8 cellular contexts compared by ENCODE assay signal in the genomic region with DNA sequence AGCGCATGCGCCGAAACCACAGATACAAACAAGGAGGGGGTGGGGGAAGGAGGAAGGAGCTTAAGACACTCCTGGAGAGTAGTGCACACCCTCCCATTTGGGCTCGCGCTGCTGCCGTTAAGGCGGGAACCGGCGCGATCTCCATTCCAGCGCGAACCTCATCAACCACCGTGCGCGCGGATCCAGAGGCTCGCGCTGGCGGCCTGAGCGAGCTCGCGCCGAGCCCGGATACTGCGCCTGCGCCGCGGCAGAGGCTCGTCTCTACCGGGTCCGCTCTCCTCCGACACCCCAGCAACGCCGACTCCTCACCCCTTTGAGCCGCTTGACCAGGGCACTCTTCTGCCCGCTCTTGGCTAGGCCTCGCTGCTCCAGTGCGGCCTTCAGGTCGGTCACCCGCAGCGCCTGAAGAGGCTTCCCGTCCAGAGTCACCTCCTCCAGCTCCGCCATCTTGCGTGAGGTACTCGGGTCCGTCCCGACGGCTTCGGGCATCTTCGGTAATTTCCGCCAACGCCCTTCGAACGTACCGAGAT. TPM values are rescaled to one million over a fixed set of nuclear protein-coding genes. Genes with fewer than 3 reads are reported as not detected.
DNase-seq lines count a peak whose midpoint lies in the region; ATAC-seq and TF ChIP-seq lines count a peak whose summit lies in the region.

A gene with protein sequence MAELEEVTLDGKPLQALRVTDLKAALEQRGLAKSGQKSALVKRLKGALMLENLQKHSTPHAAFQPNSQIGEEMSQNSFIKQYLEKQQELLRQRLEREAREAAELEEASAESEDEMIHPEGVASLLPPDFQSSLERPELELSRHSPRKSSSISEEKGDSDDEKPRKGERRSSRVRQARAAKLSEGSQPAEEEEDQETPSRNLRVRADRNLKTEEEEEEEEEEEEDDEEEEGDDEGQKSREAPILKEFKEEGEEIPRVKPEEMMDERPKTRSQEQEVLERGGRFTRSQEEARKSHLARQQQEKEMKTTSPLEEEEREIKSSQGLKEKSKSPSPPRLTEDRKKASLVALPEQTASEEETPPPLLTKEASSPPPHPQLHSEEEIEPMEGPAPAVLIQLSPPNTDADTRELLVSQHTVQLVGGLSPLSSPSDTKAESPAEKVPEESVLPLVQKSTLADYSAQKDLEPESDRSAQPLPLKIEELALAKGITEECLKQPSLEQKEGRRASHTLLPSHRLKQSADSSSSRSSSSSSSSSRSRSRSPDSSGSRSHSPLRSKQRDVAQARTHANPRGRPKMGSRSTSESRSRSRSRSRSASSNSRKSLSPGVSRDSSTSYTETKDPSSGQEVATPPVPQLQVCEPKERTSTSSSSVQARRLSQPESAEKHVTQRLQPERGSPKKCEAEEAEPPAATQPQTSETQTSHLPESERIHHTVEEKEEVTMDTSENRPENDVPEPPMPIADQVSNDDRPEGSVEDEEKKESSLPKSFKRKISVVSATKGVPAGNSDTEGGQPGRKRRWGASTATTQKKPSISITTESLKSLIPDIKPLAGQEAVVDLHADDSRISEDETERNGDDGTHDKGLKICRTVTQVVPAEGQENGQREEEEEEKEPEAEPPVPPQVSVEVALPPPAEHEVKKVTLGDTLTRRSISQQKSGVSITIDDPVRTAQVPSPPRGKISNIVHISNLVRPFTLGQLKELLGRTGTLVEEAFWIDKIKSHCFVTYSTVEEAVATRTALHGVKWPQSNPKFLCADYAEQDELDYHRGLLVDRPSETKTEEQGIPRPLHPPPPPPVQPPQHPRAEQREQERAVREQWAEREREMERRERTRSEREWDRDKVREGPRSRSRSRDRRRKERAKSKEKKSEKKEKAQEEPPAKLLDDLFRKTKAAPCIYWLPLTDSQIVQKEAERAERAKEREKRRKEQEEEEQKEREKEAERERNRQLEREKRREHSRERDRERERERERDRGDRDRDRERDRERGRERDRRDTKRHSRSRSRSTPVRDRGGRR (minus strand): TSS at position 471 of the 530 bp plus-strand sequence. CDS start 24 bp downstream, at position 447.

- H3K9me3 ChIP-seq in psoas muscle = no peaks in the 10 kb centered on the region

- H3K27me3 ChIP-seq in psoas muscle (ENCODE audit: insufficient read depth in 3 of 3, low read length in 2 of 3) = no peaks in the 10 kb centered on the region

- no peak for TF ChIP-seq RAD21 in Ishikawa (IDR thresholded peaks at IDR 0.05; ENCODE audit: low read depth)

- DNase-seq in Calu3 (peak; percentile 67), head of caudate nucleus (peak in 41 of 42 donors; percentile 51 to 99 (median 75)), psoas muscle (no peak), SIG-M5 treated with dmso at 0.1 percent for 504 hours (lab: John Stamatoyannopoulos, UW; ENCODE audit: unreplicated experiment) (no peak), NCI-H1694 treated with DMSO at 0.1 percent for 48 hours (lab: John Stamatoyannopoulos, UW) (no peak)
- DNase-seq in activated T-helper 1 cell treated with anti-CD3 and anti-CD28 coated beads, Interleukin-12 subunit alpha, Interleukin-12 subunit beta, Interleukin-2, Interleukin-4 antibody, amounts not matched to agents 30 ng/mL and 10 ng/mL and 1 ng/mL, durations not matched to agents 14 hours and 24 hours and 36 hours (ENCODE audit: low spot score) = no peak

- no TSS peak for BruUV-seq in Calu3 (replicated peaks; lab: Mats Ljungman, UMichigan)

- ATAC-seq in GM21576 (IDR thresholded peaks at IDR 0.05; ENCODE audit: unreplicated experiment) (peak; percentile 25), psoas muscle (peak; percentile 59 to 76 (median 61))

- WGBS in psoas muscle, 3 donors = 0% methylated on average over 46 to 55 of the region's 55 CpGs

- no peak for TF ChIP-seq EP300 in Ishikawa (IDR thresholded peaks at IDR 0.05; ENCODE audit: borderline replicate concordance)

- TF ChIP-seq CTCF in Calu3 (IDR thresholded peaks at IDR 0.05; ENCODE audit: unreplicated experiment) (no peak), psoas muscle (IDR thresholded peaks at IDR 0.05) (no peak)

- H3K9me3 Mint-ChIP-seq in Calu3 (ENCODE audit: low read depth, unreplicated experiment) = no peaks in the 10 kb centered on the region
- H3K9me3 Mint-ChIP-seq in activated T-helper 1 cell treated with anti-CD3 and anti-CD28 coated beads, Interleukin-12 subunit alpha, Interleukin-12 subunit beta, Interleukin-2, Interleukin-4 antibody, amounts not matched to agents 30 ng/mL and 10 ng/mL and 1 ng/mL, durations not matched to agents 14 hours and 24 hours and 36 hours = no peaks in the 10 kb centered on the region

- H3K4me1 ChIP-seq in psoas muscle = peaks cover 30% of the 10 kb centered on the region

- intact Hi-C loops in Calu3 (cut with micrococcal nuclease; ENCODE audit: unreplicated experiment) = no loop called here
- intact Hi-C loops in activated T-helper 1 cell treated with anti-CD3 and anti-CD28 coated beads, Interleukin-12 subunit alpha, Interleukin-12 subunit beta, Interleukin-2, Interleukin-4 antibody, amounts not matched to agents 30 ng/mL and 10 ng/mL and 1 ng/mL, durations not matched to agents 14 hours and 24 hours and 36 hours (cut with micrococcal nuclease) = loop anchor here (1.0 to 10.0 kb wide), 17 partner anchors 23 to 1824 kb away; partner anchors contain the start of genes CDH24, DAD1, GMPR2 and HAUS4
- intact Hi-C loops in head of caudate nucleus (cut with DNase I) = loop anchor here (10.0 kb wide), 1 partner anchor 210 kb away; the partner anchor contains the start of genes BCL2L2 and PPP1R3E
- intact Hi-C loops in psoas muscle (cut with DNase I) = no loop called here

- H3K4me3 ChIP-seq in psoas muscle = peak within 1 kb of the TSS; percentile 97

- H3K36me3 ChIP-seq in psoas muscle (ENCODE audit: insufficient read depth in 1 of 2, low read depth in 1 of 2) = peaks cover 12 to 64% of the 10 kb centered on the region in 2 donors

- H3K27me3 Mint-ChIP-seq in Calu3 (ENCODE audit: unreplicated experiment) = no peaks in the 10 kb centered on the region
- no peaks in the 10 kb centered on the region for H3K27me3 Mint-ChIP-seq in activated T-helper 1 cell treated with anti-CD3 and anti-CD28 coated beads, Interleukin-12 subunit alpha, Interleukin-12 subunit beta, Interleukin-2, Interleukin-4 antibody, amounts not matched to agents 30 ng/mL and 10 ng/mL and 1 ng/mL, durations not matched to agents 14 hours and 24 hours and 36 hours (ENCODE audit: insufficient read depth)

- CTCF ChIA-PET in Calu3 (lab: Charles Lee) = interaction anchor here (0.6 to 3.0 kb wide), 10 partner anchors 14 to 350 kb away, joined by 3 to 25 read pairs (median 7); partner anchors contain the start of gene PABPN1

- H3K36me3 Mint-ChIP-seq in Calu3 (ENCODE audit: insufficient read depth, unreplicated experiment) = peaks cover 13% of the 10 kb centered on the region
- peaks cover 41% of the 10 kb centered on the region for H3K36me3 Mint-ChIP-seq in activated T-helper 1 cell treated with anti-CD3 and anti-CD28 coated beads, Interleukin-12 subunit alpha, Interleukin-12 subunit beta, Interleukin-2, Interleukin-4 antibody, amounts not matched to agents 30 ng/mL and 10 ng/mL and 1 ng/mL, durations not matched to agents 14 hours and 24 hours and 36 hours (ENCODE audit: low read depth)

- no peak within 1 kb of the TSS for H3K27ac Mint-ChIP-seq in Calu3 (ENCODE audit: unreplicated experiment)
- H3K27ac Mint-ChIP-seq in activated T-helper 1 cell treated with anti-CD3 and anti-CD28 coated beads, Interleukin-12 subunit alpha, Interleukin-12 subunit beta, Interleukin-2, Interleukin-4 antibody, amounts not matched to agents 30 ng/mL and 10 ng/mL and 1 ng/mL, durations not matched to agents 14 hours and 24 hours and 36 hours = no peak within 1 kb of the TSS

- H3K4me1 Mint-ChIP-seq in Calu3 (ENCODE audit: low read depth, unreplicated experiment) = peaks cover 9% of the 10 kb centered on the region
- peaks cover 15% of the 10 kb centered on the region for H3K4me1 Mint-ChIP-seq in activated T-helper 1 cell treated with anti-CD3 and anti-CD28 coated beads, Interleukin-12 subunit alpha, Interleukin-12 subunit beta, Interleukin-2, Interleukin-4 antibody, amounts not matched to agents 30 ng/mL and 10 ng/mL and 1 ng/mL, durations not matched to agents 14 hours and 24 hours and 36 hours (ENCODE audit: low read depth)

- peak within 1 kb of the TSS; percentile 99 for H3K27ac ChIP-seq in psoas muscle

- no peak within 1 kb of the TSS for H3K4me3 Mint-ChIP-seq in Calu3 (ENCODE audit: low read depth, unreplicated experiment)
- H3K4me3 Mint-ChIP-seq in activated T-helper 1 cell treated with anti-CD3 and anti-CD28 coated beads, Interleukin-12 subunit alpha, Interleukin-12 subunit beta, Interleukin-2, Interleukin-4 antibody, amounts not matched to agents 30 ng/mL and 10 ng/mL and 1 ng/mL, durations not matched to agents 14 hours and 24 hours and 36 hours = no peak within 1 kb of the TSS

TF ChIP-seq in Ishikawa, 13 proteins besides CTCF, POLR2A, EP300 and RAD21 (continues in another document):
- no peak for TF ChIP-seq ZBTB7A (IDR thresholded peaks at IDR 0.05; ENCODE audit: low read depth)
- TF ChIP-seq FOXM1 (IDR thresholded peaks at IDR 0.05; ENCODE audit: borderline replicate concordance, low read depth) = no peak
- TF ChIP-seq, protein P1, sequence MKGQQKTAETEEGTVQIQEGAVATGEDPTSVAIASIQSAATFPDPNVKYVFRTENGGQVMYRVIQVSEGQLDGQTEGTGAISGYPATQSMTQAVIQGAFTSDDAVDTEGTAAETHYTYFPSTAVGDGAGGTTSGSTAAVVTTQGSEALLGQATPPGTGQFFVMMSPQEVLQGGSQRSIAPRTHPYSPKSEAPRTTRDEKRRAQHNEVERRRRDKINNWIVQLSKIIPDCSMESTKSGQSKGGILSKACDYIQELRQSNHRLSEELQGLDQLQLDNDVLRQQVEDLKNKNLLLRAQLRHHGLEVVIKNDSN (IDR thresholded peaks at IDR 0.05) = no peak
- peak; percentile 91 for TF ChIP-seq TAF1 (IDR thresholded peaks at IDR 0.05; ENCODE audit: low read depth)
- no peak for TF ChIP-seq TEAD4 (IDR thresholded peaks at IDR 0.05)
- TF ChIP-seq MAX (IDR thresholded peaks at IDR 0.05) = peak; percentile 50

RNA-seq across cellular contexts. Expression of the gene that starts here (rescaled TPM):
- total RNA-seq in Calu3 (2022) = 181 and 191 TPM in 2 replicates
- total RNA-seq in activated T-helper 1 cell treated with anti-CD3 and anti-CD28 coated beads, Interleukin-12 subunit alpha, Interleukin-12 subunit beta, Interleukin-2, Interleukin-4 antibody, amounts not matched to agents 30 ng/mL and 10 ng/mL and 1 ng/mL, durations not matched to agents 14 hours and 24 hours and 36 hours = 221 and 225 TPM in 2 replicates
- 10 to 100 TPM; 75.3 to 83.2 (median 82.2) TPM for total RNA-seq in psoas muscle
- polyA plus RNA-seq in psoas muscle = 10 to 100 TPM; 45.2 to 57.6 (median 53.5) TPM

Comparison
In these comparisons a context has a peak if more than half of its experiments do, and no peak if none do; other contexts are left out.
1. DNase-seq: peak in Calu3 (single experiment) and head of caudate nucleus (41 of 42); none in activated T-helper 1 cell treated with anti-CD3 and anti-CD28 coated beads, Interleukin-12 subunit alpha, Interleukin-12 subunit beta, Interleukin-2, Interleukin-4 antibody, amounts not matched to agents 30 ng/mL and 10 ng/mL and 1 ng/mL, durations not matched to agents 14 hours and 24 hours and 36 hours (single experiment), psoas muscle (0 of 2), SIG-M5 treated with dmso at 0.1 percent for 504 hours (single experiment) and NCI-H1694 treated with DMSO at 0.1 percent for 48 hours (single experiment).
2. intact Hi-C loops: an anchor here in activated T-helper 1 cell treated with anti-CD3 and anti-CD28 coated beads, Interleukin-12 subunit alpha, Interleukin-12 subunit beta, Interleukin-2, Interleukin-4 antibody, amounts not matched to agents 30 ng/mL and 10 ng/mL and 1 ng/mL, durations not matched to agents 14 hours and 24 hours and 36 hours (1.0 to 10.0 kb wide) and head of caudate nucleus (10.0 kb wide); none called in Calu3 and psoas muscle.